Comparison of ENCODE assay signal across 8 cellular contexts in genomic region chr17:42743595-42744282, GRCh38. TPM values are rescaled to one million over a fixed set of nuclear protein-coding genes. Genes with fewer than 3 reads are reported as not detected.
DNase-seq lines count a peak whose midpoint lies in the region; ATAC-seq, FAIRE-seq and TF ChIP-seq lines count a peak whose summit lies in the region.

No MANE protein-coding gene starts in this region.

- H3K4me3 Mint-ChIP-seq in activated T-helper 2 cell treated with anti-CD3 and anti-CD28 coated beads, Interferon-gamma antibody, Interleukin-2, Interleukin-4, amounts not matched to agents 10 μg/mL and 5 μg/mL and 100 μg/mL, durations not matched to agents 14 hours and 24 hours and 36 hours (ENCODE audit: low read depth), result peak overlapping the region; percentile 94

- H3K27ac ChIP-seq in heart right ventricle (peak overlapping the region; percentile 74 to 97 (median 94)), keratinocyte (ENCODE audit: control insufficient read depth, insufficient read depth, low read length) (peak overlapping the region; percentile 76), thymus (ENCODE audit: low read depth) (peak overlapping the region; percentile 96)

- H3K9me3 Mint-ChIP-seq in activated T-helper 2 cell treated with anti-CD3 and anti-CD28 coated beads, Interferon-gamma antibody, Interleukin-2, Interleukin-4, amounts not matched to agents 10 μg/mL and 5 μg/mL and 100 μg/mL, durations not matched to agents 14 hours and 24 hours and 36 hours, result peaks cover 4% of the 10 kb centered on the region

- peak overlapping the region; percentile 86 for H2AFZ ChIP-seq in keratinocyte (ENCODE audit: control insufficient read depth, low read length)

- DNase-seq in heart right ventricle (no peak), Right ventricle myocardium superior (no peak), keratinocyte (ENCODE audit: low read depth, low spot score) (no peak), NOMO-1 treated with dmso at 0.1 percent for 144 hours (lab: John Stamatoyannopoulos, UW; ENCODE audit: unreplicated experiment) (no peak), amniotic stem cell (lab: John Stamatoyannopoulos, UW) (no peak)
- DNase-seq in activated T-helper 2 cell treated with anti-CD3 and anti-CD28 coated beads, Interferon-gamma antibody, Interleukin-2, Interleukin-4, amounts not matched to agents 10 μg/mL and 5 μg/mL and 100 μg/mL, durations not matched to agents 14 hours and 24 hours and 36 hours (ENCODE audit: low spot score), result no peak

- H3K36me3 ChIP-seq in heart right ventricle (peaks cover 0 to 16% (median 0%) of the 10 kb centered on the region in 9 donors), keratinocyte (ENCODE audit: control insufficient read depth in 2 of 2, extremely low read depth in 1 of 2, insufficient read depth in 2 of 2, low read length in 2 of 2) (no peaks in the 10 kb centered on the region), thymus (ENCODE audit: control insufficient read depth, insufficient read depth) (peaks cover 3% of the 10 kb centered on the region)

- peak overlapping the region; percentile 56 to 90 (median 78) for H3K4me3 ChIP-seq in heart right ventricle
- peak overlapping the region; percentile 65 to 83 (median 80) for H3K4me3 ChIP-seq in keratinocyte (ENCODE audit: control insufficient read depth in 2 of 3, extremely low read depth in 1 of 3, insufficient read depth in 2 of 3, low read depth in 1 of 3, low read length in 3 of 3)
- peak overlapping the region; percentile 97 for H3K4me3 ChIP-seq in thymus (ENCODE audit: low read length)

- H3K27me3 ChIP-seq in heart right ventricle, result peaks cover 0 to 6% (median 0%) of the 10 kb centered on the region in 7 donors
- no peaks in the 10 kb centered on the region for H3K27me3 ChIP-seq in keratinocyte (ENCODE audit: control insufficient read depth, extremely low read depth, insufficient read depth, low read length)
- peaks cover 4% of the 10 kb centered on the region for H3K27me3 ChIP-seq in thymus (ENCODE audit: control insufficient read depth, insufficient read depth)

- FAIRE-seq in keratinocyte (lab: Jason Lieb, UNC), result peak; percentile 58

- H3K27ac Mint-ChIP-seq in activated T-helper 2 cell treated with anti-CD3 and anti-CD28 coated beads, Interferon-gamma antibody, Interleukin-2, Interleukin-4, amounts not matched to agents 10 μg/mL and 5 μg/mL and 100 μg/mL, durations not matched to agents 14 hours and 24 hours and 36 hours, result peak overlapping the region; percentile 96

- H3K9ac ChIP-seq in keratinocyte (ENCODE audit: control insufficient read depth, extremely low read depth, insufficient read depth, low read length), result peak overlapping the region; percentile 86

- H4K20me1 ChIP-seq in keratinocyte (ENCODE audit: control insufficient read depth, extremely low read depth, insufficient read depth, low read length), result no peaks in the 10 kb centered on the region

- intact Hi-C loops in heart right ventricle (cut with DNase I) (loop anchor here in 2 of 10 donors (1.0 to 2.0 kb wide), 2 partner anchors 17 to 20 kb away; partner anchors contain the start of gene RAMP2 (in 1 of the 2)), Right ventricle myocardium superior (cut with DNase I) (no loop called here)
- intact Hi-C loops in activated T-helper 2 cell treated with anti-CD3 and anti-CD28 coated beads, Interferon-gamma antibody, Interleukin-2, Interleukin-4, amounts not matched to agents 10 μg/mL and 5 μg/mL and 100 μg/mL, durations not matched to agents 14 hours and 24 hours and 36 hours (cut with micrococcal nuclease), result no loop called here

- peaks cover 5% of the 10 kb centered on the region for H3K79me2 ChIP-seq in keratinocyte (ENCODE audit: control insufficient read depth, insufficient read depth, low read length)

- H3K4me2 ChIP-seq in keratinocyte (ENCODE audit: control insufficient read depth, extremely low read depth, insufficient read depth, low read depth, low read length), result peak overlapping the region; percentile 99

- ATAC-seq in heart right ventricle, result peak in 2 of 8 donors; percentile 15 to 19
- ATAC-seq in Right ventricle myocardium superior (ENCODE audit: poor library complexity), result no peak
- no peak for ATAC-seq in GM19467 (IDR thresholded peaks at IDR 0.05; ENCODE audit: unreplicated experiment)

- dilution Hi-C loops in keratinocyte (cut with MboI; ENCODE audit: extremely low pct_ligation_motif_present, low sequenced_read_pairs), result no loop called here

- TF ChIP-seq CTCF in heart right ventricle (IDR thresholded peaks at IDR 0.05) (peak in 2 of 9 donors; percentile 20 to 33), keratinocyte (optimal IDR thresholded peaks at IDR 0.05 in 1 of 3, IDR thresholded peaks at IDR 0.05 in 1 of 3, conservative IDR thresholded peaks at IDR 0.05 in 1 of 3; ENCODE audit: extremely low read depth in 1 of 3, insufficient read depth in 2 of 3, low read length in 3 of 3) (peak in 2 of 3 experiments; percentile 22 to 41)

- H3K9me3 ChIP-seq in heart right ventricle (no peaks in the 10 kb centered on the region), keratinocyte (ENCODE audit: control insufficient read depth, low read depth, low read length) (no peaks in the 10 kb centered on the region), thymus (ENCODE audit: control insufficient read depth) (no peaks in the 10 kb centered on the region)

- H3K4me1 ChIP-seq in heart right ventricle (peaks cover 5 to 43% (median 36%) of the 10 kb centered on the region in 9 donors), keratinocyte (ENCODE audit: control insufficient read depth, extremely low read depth, insufficient read depth, low read length) (peaks cover 8% of the 10 kb centered on the region), thymus (ENCODE audit: control insufficient read depth, insufficient read depth, low read length) (peaks cover 5% of the 10 kb centered on the region)

- 35 to 41% methylated on average over 10 of the region's 10 CpGs for WGBS in heart right ventricle, 2 donors
- WGBS in thymus, result 76% methylated on average over 10 of the region's 10 CpGs

- H3K27me3 Mint-ChIP-seq in activated T-helper 2 cell treated with anti-CD3 and anti-CD28 coated beads, Interferon-gamma antibody, Interleukin-2, Interleukin-4, amounts not matched to agents 10 μg/mL and 5 μg/mL and 100 μg/mL, durations not matched to agents 14 hours and 24 hours and 36 hours (ENCODE audit: low read depth), result peaks cover 26% of the 10 kb centered on the region

- H3K9me1 ChIP-seq in keratinocyte (ENCODE audit: control insufficient read depth, extremely low read depth, insufficient read depth, low read length), result no peaks in the 10 kb centered on the region

- peaks cover 18% of the 10 kb centered on the region for H3K4me1 Mint-ChIP-seq in activated T-helper 2 cell treated with anti-CD3 and anti-CD28 coated beads, Interferon-gamma antibody, Interleukin-2, Interleukin-4, amounts not matched to agents 10 μg/mL and 5 μg/mL and 100 μg/mL, durations not matched to agents 14 hours and 24 hours and 36 hours (ENCODE audit: low read depth)

- no peaks in the 10 kb centered on the region for H3K36me3 Mint-ChIP-seq in activated T-helper 2 cell treated with anti-CD3 and anti-CD28 coated beads, Interferon-gamma antibody, Interleukin-2, Interleukin-4, amounts not matched to agents 10 μg/mL and 5 μg/mL and 100 μg/mL, durations not matched to agents 14 hours and 24 hours and 36 hours (ENCODE audit: low read depth)

RNA-seq across cellular contexts. Expression of gene EZH1, which starts 1.1 kb away (rescaled TPM):
- total RNA-seq in heart right ventricle (10 to 100 TPM; 31.7 to 50.5 (median 46.3) TPM), Right ventricle myocardium superior (47.2 TPM)
- polyA plus RNA-seq in heart right ventricle (10 to 100 TPM; 16.0 to 33.8 TPM), keratinocyte (13.6 to 18.4 TPM (median 18.3 TPM) in 3 replicates), thymus (38.8 TPM)
- total RNA-seq in activated T-helper 2 cell treated with anti-CD3 and anti-CD28 coated beads, Interferon-gamma antibody, Interleukin-2, Interleukin-4, amounts not matched to agents 10 μg/mL and 5 μg/mL and 100 μg/mL, durations not matched to agents 14 hours and 24 hours and 36 hours, result 36.1 and 37.1 TPM in 2 replicates
- 19.8 TPM for polyA plus RNA-seq in keratinocyte (2011; ENCODE audit: low read depth)
- polyA plus RNA-seq in keratinocyte (2011; cell fraction: cytosol; rRNA removed), result 6.7 and 9.7 TPM in 2 replicates
- 93.1 and 102 TPM in 2 replicates for polyA plus RNA-seq in keratinocyte (2011; cell fraction: nucleus; rRNA removed)
- polyA plus RNA-seq in keratinocyte (2012; ENCODE audit: low replicate concordance), result 6.7 and 16.7 TPM in 2 replicates
- 24.2 to 35.1 TPM (median 30.9 TPM) in 3 replicates for polyA minus RNA-seq in keratinocyte
- 6.9 TPM for polyA minus RNA-seq in keratinocyte (2011; cell fraction: cytosol; rRNA and poly(A)+ RNA removed)
- 15.0 and 27.4 TPM in 2 replicates for polyA minus RNA-seq in keratinocyte (2011; cell fraction: nucleus; rRNA and poly(A)+ RNA removed)

RNA-seq across cellular contexts. Expression of gene RAMP2, which starts 17.3 kb away (rescaled TPM):
- total RNA-seq in heart right ventricle, result 10 to 100 TPM; 32.1 to 54.8 (median 38.2) TPM
- 100 to 1,000 TPM in 1 of 2 donors, 10 to 100 TPM in 1; 46.4 to 105 TPM for polyA plus RNA-seq in heart right ventricle
- total RNA-seq in Right ventricle myocardium superior, result 38.2 TPM
- not detected in 2 replicates for total RNA-seq in activated T-helper 2 cell treated with anti-CD3 and anti-CD28 coated beads, Interferon-gamma antibody, Interleukin-2, Interleukin-4, amounts not matched to agents 10 μg/mL and 5 μg/mL and 100 μg/mL, durations not matched to agents 14 hours and 24 hours and 36 hours
- 0.19 TPM in 1 of 3 replicates, not detected in the others for polyA plus RNA-seq in keratinocyte
- not detected for polyA plus RNA-seq in keratinocyte (2011; ENCODE audit: low read depth)
- not detected in 2 replicates for polyA plus RNA-seq in keratinocyte (2011; cell fraction: cytosol; rRNA removed)
- polyA plus RNA-seq in keratinocyte (2011; cell fraction: nucleus; rRNA removed), result not detected in 2 replicates
- polyA plus RNA-seq in keratinocyte (2012; ENCODE audit: low replicate concordance), result not detected in 2 replicates
- polyA minus RNA-seq in keratinocyte, result not detected in 3 replicates
- not detected for polyA minus RNA-seq in keratinocyte (2011; cell fraction: cytosol; rRNA and poly(A)+ RNA removed)
- not detected in 2 replicates for polyA minus RNA-seq in keratinocyte (2011; cell fraction: nucleus; rRNA and poly(A)+ RNA removed)
- polyA plus RNA-seq in thymus, result 22.1 TPM

RNA-seq across cellular contexts. Expression of gene VPS25, which starts 29.5 kb away (rescaled TPM):
- total RNA-seq in heart right ventricle, result 10 to 100 TPM; 33.3 to 47.4 (median 37.3) TPM
- polyA plus RNA-seq in heart right ventricle, result 10 to 100 TPM; 28.0 to 80.9 TPM
- total RNA-seq in Right ventricle myocardium superior, result 30.3 TPM
- total RNA-seq in activated T-helper 2 cell treated with anti-CD3 and anti-CD28 coated beads, Interferon-gamma antibody, Interleukin-2, Interleukin-4, amounts not matched to agents 10 μg/mL and 5 μg/mL and 100 μg/mL, durations not matched to agents 14 hours and 24 hours and 36 hours, result 88.8 and 90.4 TPM in 2 replicates
- 122 to 141 TPM (median 133 TPM) in 3 replicates for polyA plus RNA-seq in keratinocyte
- 42.8 TPM for polyA plus RNA-seq in keratinocyte (2011; ENCODE audit: low read depth)
- polyA plus RNA-seq in keratinocyte (2011; cell fraction: cytosol; rRNA removed), result 95.0 and 116 TPM in 2 replicates
- 85.7 and 87.1 TPM in 2 replicates for polyA plus RNA-seq in keratinocyte (2011; cell fraction: nucleus; rRNA removed)
- 66.2 and 101 TPM in 2 replicates for polyA plus RNA-seq in keratinocyte (2012; ENCODE audit: low replicate concordance)
- 51.6 to 75.6 TPM (median 58.5 TPM) in 3 replicates for polyA minus RNA-seq in keratinocyte
- 50.6 TPM for polyA minus RNA-seq in keratinocyte (2011; cell fraction: cytosol; rRNA and poly(A)+ RNA removed)
- 19.0 and 23.7 TPM in 2 replicates for polyA minus RNA-seq in keratinocyte (2011; cell fraction: nucleus; rRNA and poly(A)+ RNA removed)
- 58.3 TPM for polyA plus RNA-seq in thymus

RNA-seq across cellular contexts. Expression of gene WNK4, which starts 36.7 kb away (rescaled TPM):
- total RNA-seq in heart right ventricle (under 1 TPM in 1 of 10 donors, not detected in 9; 0.14 TPM), Right ventricle myocardium superior (not detected)
- polyA plus RNA-seq in heart right ventricle (under 1 TPM; 0.03 to 0.07 TPM), keratinocyte (0.03 to 0.10 TPM (median 0.04 TPM) in 3 replicates), thymus (0.11 TPM)
- 0.16 and 0.28 TPM in 2 replicates for total RNA-seq in activated T-helper 2 cell treated with anti-CD3 and anti-CD28 coated beads, Interferon-gamma antibody, Interleukin-2, Interleukin-4, amounts not matched to agents 10 μg/mL and 5 μg/mL and 100 μg/mL, durations not matched to agents 14 hours and 24 hours and 36 hours
- polyA plus RNA-seq in keratinocyte (2011; ENCODE audit: low read depth), result 0.24 TPM
- 0.10 and 0.13 TPM in 2 replicates for polyA plus RNA-seq in keratinocyte (2011; cell fraction: cytosol; rRNA removed)
- 0.36 and 0.53 TPM in 2 replicates for polyA plus RNA-seq in keratinocyte (2011; cell fraction: nucleus; rRNA removed)
- 0.15 and 1.2 TPM in 2 replicates for polyA plus RNA-seq in keratinocyte (2012; ENCODE audit: low replicate concordance)
- 0.20 TPM in 1 of 3 replicates, not detected in the others for polyA minus RNA-seq in keratinocyte
- polyA minus RNA-seq in keratinocyte (2011; cell fraction: cytosol; rRNA and poly(A)+ RNA removed), result not detected
- polyA minus RNA-seq in keratinocyte (2011; cell fraction: nucleus; rRNA and poly(A)+ RNA removed), result 0.32 and 0.39 TPM in 2 replicates

RNA-seq across cellular contexts. Expression of gene COA3, which starts 54.8 kb away (rescaled TPM):
- total RNA-seq in heart right ventricle, result 10 to 100 TPM; 56.1 to 85.7 (median 72.1) TPM
- 100 to 1,000 TPM in 1 of 2 donors, 10 to 100 TPM in 1; 91.2 to 142 TPM for polyA plus RNA-seq in heart right ventricle
- 67.2 TPM for total RNA-seq in Right ventricle myocardium superior
- total RNA-seq in activated T-helper 2 cell treated with anti-CD3 and anti-CD28 coated beads, Interferon-gamma antibody, Interleukin-2, Interleukin-4, amounts not matched to agents 10 μg/mL and 5 μg/mL and 100 μg/mL, durations not matched to agents 14 hours and 24 hours and 36 hours, result 51.2 and 51.7 TPM in 2 replicates
- 83.6 to 97.8 TPM (median 92.4 TPM) in 3 replicates for polyA plus RNA-seq in keratinocyte
- polyA plus RNA-seq in keratinocyte (2011; ENCODE audit: low read depth), result 9.0 TPM
- 98.9 and 109 TPM in 2 replicates for polyA plus RNA-seq in keratinocyte (2011; cell fraction: cytosol; rRNA removed)
- polyA plus RNA-seq in keratinocyte (2011; cell fraction: nucleus; rRNA removed), result 39.4 and 43.3 TPM in 2 replicates
- polyA plus RNA-seq in keratinocyte (2012; ENCODE audit: low replicate concordance), result 55.9 and 93.7 TPM in 2 replicates
- 36.0 to 54.3 TPM (median 41.2 TPM) in 3 replicates for polyA minus RNA-seq in keratinocyte
- 28.0 TPM for polyA minus RNA-seq in keratinocyte (2011; cell fraction: cytosol; rRNA and poly(A)+ RNA removed)
- 9.5 and 9.7 TPM in 2 replicates for polyA minus RNA-seq in keratinocyte (2011; cell fraction: nucleus; rRNA and poly(A)+ RNA removed)
- 95.5 TPM for polyA plus RNA-seq in thymus

Comparison
In these comparisons a context has a peak if more than half of its experiments do, and no peak if none do; other contexts are left out.
1. RNA of gene RAMP2, which starts 17.3 kb away (total RNA-seq): 32.1 to 54.8 TPM in heart right ventricle and 38.2 TPM in Right ventricle myocardium superior (single experiment); not detected in activated T-helper 2 cell treated with anti-CD3 and anti-CD28 coated beads, Interferon-gamma antibody, Interleukin-2, Interleukin-4, amounts not matched to agents 10 μg/mL and 5 μg/mL and 100 μg/mL, durations not matched to agents 14 hours and 24 hours and 36 hours; every median in the first group is over 10 times any median in the second.
2. Peak in every context shown above with its lines, with median percentiles within 50 percentile points of each other: H3K27ac ChIP-seq and H3K4me3 ChIP-seq.